In the genomic region with DNA sequence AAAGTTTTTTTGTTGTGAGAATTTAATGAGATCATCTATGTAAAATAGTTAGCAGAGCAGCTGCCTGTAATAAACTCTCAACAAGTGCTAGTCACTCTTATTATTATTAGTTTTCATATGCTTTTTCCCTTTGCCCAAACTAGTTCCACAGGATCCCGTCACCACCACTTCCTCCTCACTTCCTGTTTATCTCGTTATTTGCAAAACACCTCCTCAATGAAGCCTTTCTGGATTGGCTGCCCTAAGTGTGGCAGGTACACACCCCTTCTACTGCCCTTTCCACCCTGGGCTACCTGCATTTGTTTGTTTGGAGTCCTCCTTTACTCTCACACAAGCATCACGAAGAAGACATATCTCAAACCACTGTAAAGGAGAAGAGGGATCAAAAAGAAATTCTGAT, we compare ENCODE assay signal across 18 cellular contexts. TPM values are rescaled to one million over a fixed set of nuclear protein-coding genes. Genes with fewer than 3 reads are reported as not detected.
DNase-seq lines count a peak whose midpoint lies in the region; ATAC-seq and TF ChIP-seq lines count a peak whose summit lies in the region.
"Had no signal": no experiment of that assay in that cellular context is flagged by ENCODE, and none has a peak within 500 bp of the region (broad histone marks: within the 10 kb centered on the region; RNA-seq: fewer than 3 reads in every experiment).

No MANE protein-coding gene starts in this region.

- H3K27me3 Mint-ChIP-seq in CD4-positive, CD25-positive, alpha-beta regulatory T cell: no peaks in the 10 kb centered on the region
- peaks cover 11% of the 10 kb centered on the region for H3K27me3 Mint-ChIP-seq in brain
- H3K27me3 Mint-ChIP-seq: activated naive CD8-positive, alpha-beta T cell treated with anti-CD3 and anti-CD28 coated beads, Interleukin-2, amount 10 ng/mL, durations not matched to agents 7 days and 5 days had no signal

- no peaks in the 10 kb centered on the region for H3F3A ChIP-seq in MM.1S (ENCODE audit: insufficient read depth, low read length)

- no peak for ATAC-seq in CD4-positive, CD25-positive, alpha-beta regulatory T cell (ENCODE audit: low read depth in 2 of 2)

- no peak overlapping the region for H2BK5ac ChIP-seq in mesendoderm (ENCODE audit: low read length)

- no CpG with 5 or more reads among the region's 3 CpGs for WGBS in mesendoderm (ENCODE audit: extremely low coverage, insufficient coverage, low lambda C conversion rate)
- 89 to 92% methylated on average over 3 of the region's 3 CpGs for WGBS in thyroid gland, 2 donors

- H2BK15ac ChIP-seq in mesendoderm (replicated peaks; ENCODE audit: low read depth): no peak overlapping the region

- no peak overlapping the region for H2BK120ac ChIP-seq in mesendoderm (ENCODE audit: low read depth, low read length)

- H3K18ac ChIP-seq in mesendoderm (ENCODE audit: low read length): no peak overlapping the region

- no peaks in the 10 kb centered on the region for H3K36me3 ChIP-seq in CD4-positive, CD25-positive, alpha-beta regulatory T cell (ENCODE audit: control insufficient read depth, insufficient read depth, low read length)
- H3K36me3 ChIP-seq in mesendoderm (ENCODE audit: control insufficient read depth, insufficient read depth, low read length) (no peaks in the 10 kb centered on the region), MM.1S (replicated peaks; ENCODE audit: insufficient read depth, low read length) (no peaks in the 10 kb centered on the region), thyroid gland (no peaks in the 10 kb centered on the region)

- H4K20me1 ChIP-seq in MM.1S (ENCODE audit: insufficient read depth, low read length): no peaks in the 10 kb centered on the region

- H2AK5ac ChIP-seq in mesendoderm (ENCODE audit: low read length): no peak overlapping the region

- no peaks in the 10 kb centered on the region for H3K9me2 ChIP-seq in MM.1S (replicated peaks; ENCODE audit: insufficient read depth, low read length)

- H3K9ac ChIP-seq in mesendoderm (ENCODE audit: low read length) (no peak overlapping the region), MM.1S (ENCODE audit: low read length) (no peak overlapping the region)

- H3K36me3 Mint-ChIP-seq in CD4-positive, CD25-positive, alpha-beta regulatory T cell: peaks cover under 1% of the 10 kb centered on the region
- H3K36me3 Mint-ChIP-seq in brain: peaks cover 15% of the 10 kb centered on the region
- H3K36me3 Mint-ChIP-seq: activated naive CD8-positive, alpha-beta T cell treated with anti-CD3 and anti-CD28 coated beads, Interleukin-2, amount 10 ng/mL, durations not matched to agents 7 days and 5 days had no signal

- no peak for TF ChIP-seq POLR2A in thyroid gland (IDR thresholded peaks at IDR 0.05)

- peak in 1 of 3 donors; percentile 35 for DNase-seq in CD4-positive, CD25-positive, alpha-beta regulatory T cell
- peak; percentile 69 for DNase-seq in HT-29 (ENCODE audit: low spot score)
- peak; percentile 20 for DNase-seq in mesendoderm
- no peak for DNase-seq in MM.1S
- no peak for DNase-seq in NCI-H2081 (lab: John Stamatoyannopoulos, UW)
- no peak for DNase-seq in thyroid gland
- DNase-seq: activated naive CD8-positive, alpha-beta T cell treated with anti-CD3 and anti-CD28 coated beads, Interleukin-2, amount 10 ng/mL, durations not matched to agents 7 days and 5 days; cortex of kidney; EL; foreskin melanocyte; hippocampal formation; mesenchymal stem cell; NCI-H1417 treated with DMSO at 0.1 percent for 48 hours; nephron progenitor cell; stimulated activated CD4-positive, alpha-beta T cell treated with anti-CD3 and anti-CD28 coated beads, Interleukin-4, amount 100 ng/mL, for 4 hours had no signal

- peaks cover 12% of the 10 kb centered on the region for H3K4me1 ChIP-seq in CD4-positive, CD25-positive, alpha-beta regulatory T cell (ENCODE audit: control insufficient read depth, insufficient read depth, low read length, poor library complexity, severe bottlenecking)
- H3K4me1 ChIP-seq in mesendoderm (ENCODE audit: control insufficient read depth, low read depth, low read length) (no peaks in the 10 kb centered on the region), MM.1S (ENCODE audit: low read length) (no peaks in the 10 kb centered on the region), thyroid gland (peaks cover 42 to 67% of the 10 kb centered on the region in 2 donors)

- H3K56ac ChIP-seq in mesendoderm (ENCODE audit: low read length): no peak overlapping the region

- H3K4me1 Mint-ChIP-seq in CD4-positive, CD25-positive, alpha-beta regulatory T cell: peaks cover 7 to 53% (median 24%) of the 10 kb centered on the region in 4 donors
- peaks cover 59% of the 10 kb centered on the region for H3K4me1 Mint-ChIP-seq in brain

- H4K5ac ChIP-seq in mesendoderm (ENCODE audit: low read length): no peak overlapping the region

- H3K27ac Mint-ChIP-seq in CD4-positive, CD25-positive, alpha-beta regulatory T cell: peak overlapping the region in 1 of 3 donors; percentile 1
- peak overlapping the region in 3 of 5 experiments; percentile 53 to 99 (median 80) for H3K27ac Mint-ChIP-seq in brain
- H3K27ac Mint-ChIP-seq: activated naive CD8-positive, alpha-beta T cell treated with anti-CD3 and anti-CD28 coated beads, Interleukin-2, amount 10 ng/mL, durations not matched to agents 7 days and 5 days; activated T-helper 1 cell treated with anti-CD3 and anti-CD28 coated beads, Interleukin-12 subunit alpha, Interleukin-12 subunit beta, Interleukin-2, Interleukin-4 antibody, amounts not matched to agents 30 ng/mL and 10 ng/mL and 1 ng/mL, durations not matched to agents 14 hours and 24 hours and 36 hours; nephron progenitor cell; T-helper 2 cell treated with Interferon-gamma antibody and Interleukin-4, amounts not matched to agents 5 μg/mL and 100 μg/mL, for 36 hours had no signal

- no peak overlapping the region for H3K27ac ChIP-seq in CD4-positive, CD25-positive, alpha-beta regulatory T cell (ENCODE audit: insufficient read depth, low read length, poor library complexity, severe bottlenecking)
- H3K27ac ChIP-seq in mesendoderm (ENCODE audit: low read depth, low read length): no peak overlapping the region
- H3K27ac ChIP-seq in MM.1S (ENCODE audit: low read length): no peak overlapping the region
- no peak overlapping the region for H3K27ac ChIP-seq in thyroid gland

- H3K4me2 ChIP-seq in mesendoderm (ENCODE audit: low read length) (no peak overlapping the region), MM.1S (ENCODE audit: low read depth, low read length) (no peak overlapping the region)

- no peak overlapping the region for H2AFZ ChIP-seq in MM.1S (ENCODE audit: low read length)

- no peaks in the 10 kb centered on the region for H3K27me3 ChIP-seq in CD4-positive, CD25-positive, alpha-beta regulatory T cell (ENCODE audit: control insufficient read depth, insufficient read depth, low read length)
- no peaks in the 10 kb centered on the region for H3K27me3 ChIP-seq in mesendoderm (ENCODE audit: insufficient read depth, low read length, poor library complexity)
- H3K27me3 ChIP-seq in MM.1S (replicated peaks; ENCODE audit: insufficient read depth, low read length): no peaks in the 10 kb centered on the region
- no peaks in the 10 kb centered on the region for H3K27me3 ChIP-seq in thyroid gland

- no peaks in the 10 kb centered on the region for H3K9me3 ChIP-seq in CD4-positive, CD25-positive, alpha-beta regulatory T cell (ENCODE audit: control insufficient read depth in 2 of 2, low read length in 2 of 2)
- H3K9me3 ChIP-seq in MM.1S (replicated peaks; ENCODE audit: insufficient read depth, low read length) (no peaks in the 10 kb centered on the region), thyroid gland (no peaks in the 10 kb centered on the region)

- H3K79me1 ChIP-seq in mesendoderm (ENCODE audit: low read length): no peaks in the 10 kb centered on the region

- H3K4me3 ChIP-seq in CD4-positive, CD25-positive, alpha-beta regulatory T cell (ENCODE audit: low read depth, low read length): peak overlapping the region; percentile 13
- no peak overlapping the region for H3K4me3 ChIP-seq in mesendoderm (ENCODE audit: low read length)
- H3K4me3 ChIP-seq in MM.1S (ENCODE audit: low read length): no peak overlapping the region
- H3K4me3 ChIP-seq in thyroid gland (replicated peaks in 1 of 3): no peak overlapping the region

- no peak for TF ChIP-seq CTCF in brain (conservative IDR thresholded peaks at IDR 0.05)
- TF ChIP-seq CTCF in MM.1S (IDR thresholded peaks at IDR 0.05; ENCODE audit: low read length): no peak
- no peak for TF ChIP-seq CTCF in thyroid gland (IDR thresholded peaks at IDR 0.05)

- H3K23ac ChIP-seq in mesendoderm (ENCODE audit: low read length): no peak overlapping the region

- H3K79me2 ChIP-seq in mesendoderm (ENCODE audit: control insufficient read depth, insufficient read depth, low read length) (no peaks in the 10 kb centered on the region), MM.1S (ENCODE audit: low read length) (no peaks in the 10 kb centered on the region)

- no peak overlapping the region for H3K4ac ChIP-seq in mesendoderm (ENCODE audit: low read depth, low read length)

- H4K8ac ChIP-seq in mesendoderm (ENCODE audit: low read depth, low read length): no peak overlapping the region

- H3K9me3 Mint-ChIP-seq in CD4-positive, CD25-positive, alpha-beta regulatory T cell: peaks cover 0 to 3% (median 0%) of the 10 kb centered on the region in 7 donors
- H3K9me3 Mint-ChIP-seq in brain: peaks cover 0 to 4% (median 0%) of the 10 kb centered on the region in 5 experiments
- H3K9me3 Mint-ChIP-seq: activated naive CD8-positive, alpha-beta T cell treated with anti-CD3 and anti-CD28 coated beads, Interleukin-2, amount 10 ng/mL, durations not matched to agents 7 days and 5 days; activated T-helper 1 cell treated with anti-CD3 and anti-CD28 coated beads, Interleukin-12 subunit alpha, Interleukin-12 subunit beta, Interleukin-2, Interleukin-4 antibody, amounts not matched to agents 30 ng/mL and 10 ng/mL and 1 ng/mL, durations not matched to agents 14 hours and 24 hours and 36 hours; T-helper 2 cell treated with Interferon-gamma antibody and Interleukin-4, amounts not matched to agents 5 μg/mL and 100 μg/mL, for 36 hours had no signal

- intact Hi-C loops in thyroid gland (cut with DNase I): loop anchor here (10.0 kb wide), 1 partner anchor 45 kb away; no protein-coding TSS in a partner anchor

- peak overlapping the region in 1 of 4 donors; percentile 53 for H3K4me3 Mint-ChIP-seq in CD4-positive, CD25-positive, alpha-beta regulatory T cell
- H3K4me3 Mint-ChIP-seq in brain: no peak overlapping the region
- H3K4me3 Mint-ChIP-seq: activated naive CD8-positive, alpha-beta T cell treated with anti-CD3 and anti-CD28 coated beads, Interleukin-2, amount 10 ng/mL, durations not matched to agents 7 days and 5 days; activated T-helper 1 cell treated with anti-CD3 and anti-CD28 coated beads, Interleukin-12 subunit alpha, Interleukin-12 subunit beta, Interleukin-2, Interleukin-4 antibody, amounts not matched to agents 30 ng/mL and 10 ng/mL and 1 ng/mL, durations not matched to agents 14 hours and 24 hours and 36 hours; nephron progenitor cell; T-helper 2 cell treated with Interferon-gamma antibody and Interleukin-4, amounts not matched to agents 5 μg/mL and 100 μg/mL, for 36 hours had no signal

RNA-seq across cellular contexts. Expression of gene KLF3, which starts 54.4 kb away (rescaled TPM):
- total RNA-seq in CD4-positive, CD25-positive, alpha-beta regulatory T cell: 126 TPM
- polyA plus RNA-seq in CD4-positive, CD25-positive, alpha-beta regulatory T cell: 10 to 100 TPM; 74.9 to 89.6 (median 83.7) TPM
- total RNA-seq in HT-29 (2014; rRNA removed; shearing (Covaris generic)): 74.3 and 76.6 TPM in 2 replicates
- polyA plus RNA-seq in brain (ENCODE audit: insufficient read depth, low read depth, low replicate concordance): 16.5 TPM
- 11.1 TPM for polyA plus RNA-seq in mesendoderm (2013, experiment 1 of 2)
- polyA plus RNA-seq in mesendoderm (2013, experiment 2 of 2): 11.5 TPM
- 10 to 100 TPM; 60.4 to 71.2 (median 64.8) TPM for total RNA-seq in thyroid gland

Comparison
In these comparisons a context has a peak if more than half of its experiments do, and no peak if none do; other contexts are left out.
1. DNase-seq: peak in HT-29 (single experiment) and mesendoderm (single experiment); none in MM.1S (single experiment), NCI-H2081 (0 of 2) and thyroid gland (0 of 2).